In genomic region chr16:87490091-87490798, GRCh38 we compare ENCODE assay signal across 8 cellular contexts. TPM values are rescaled to one million over a fixed set of nuclear protein-coding genes. Genes with fewer than 3 reads are reported as not detected.
DNase-seq lines count a peak whose midpoint lies in the region; ATAC-seq, FAIRE-seq and TF ChIP-seq lines count a peak whose summit lies in the region.

No MANE protein-coding gene starts in this region.

- H3K4me3 ChIP-seq in A549 (no peak overlapping the region), HUES64 (ENCODE audit: low read length) (peak overlapping the region; percentile 63)
- H3K4me3 ChIP-seq in naive thymus-derived CD4-positive, alpha-beta T cell (ENCODE audit: low read length): peak overlapping the region; percentile 56

- ATAC-seq in A549 (no peak), GM19324 (IDR thresholded peaks at IDR 0.05; ENCODE audit: low FRiP score, unreplicated experiment) (no peak), HG02885 (IDR thresholded peaks at IDR 0.05; ENCODE audit: poor library complexity, unreplicated experiment) (no peak)
- peak; percentile 30 for ATAC-seq in naive thymus-derived CD4-positive, alpha-beta T cell

- H3K27ac ChIP-seq in A549 (no peak overlapping the region), HUES64 (ENCODE audit: low read depth, low read length) (no peak overlapping the region)
- peak overlapping the region; percentile 66 for H3K27ac ChIP-seq in naive thymus-derived CD4-positive, alpha-beta T cell (ENCODE audit: low read depth, low read length)

- no peak for FAIRE-seq in A549 (lab: Jason Lieb, UNC)

- H3K4me2 ChIP-seq in A549: peak overlapping the region; percentile 83

- TF ChIP-seq POLR2A in A549 (IDR thresholded peaks at IDR 0.05; ENCODE audit: low read length): no peak

- peaks cover 2% of the 10 kb centered on the region for H3K36me3 Mint-ChIP-seq in chondrocyte (ENCODE audit: low read depth)
- peaks cover 0 to 4% (median 4%) of the 10 kb centered on the region in 5 donors for H3K36me3 Mint-ChIP-seq in naive thymus-derived CD4-positive, alpha-beta T cell

- 85% methylated on average over 17 of the region's 17 CpGs for whole genome bisulfite sequencing in A549 (ENCODE audit: missing lambda C conversion rate)
- whole genome bisulfite sequencing in HUES64: 60% methylated on average over 17 of the region's 17 CpGs

- TF ChIP-seq CTCF in A549 (IDR thresholded peaks at IDR 0.05): no peak
- no peak for TF ChIP-seq CTCF in chondrocyte (IDR thresholded peaks at IDR 0.05)

- H3K27ac Mint-ChIP-seq in chondrocyte (ENCODE audit: unreplicated experiment): peak overlapping the region; percentile 1
- H3K27ac Mint-ChIP-seq in naive thymus-derived CD4-positive, alpha-beta T cell: peak overlapping the region; percentile 1 to 94 (median 84)

- peaks cover 64% of the 10 kb centered on the region for H3K4me1 Mint-ChIP-seq in chondrocyte (ENCODE audit: low read depth)
- H3K4me1 Mint-ChIP-seq in naive thymus-derived CD4-positive, alpha-beta T cell: peaks cover 47 to 71% (median 60%) of the 10 kb centered on the region in 7 donors

- POLR2A ChIA-PET in A549 (lab: Yijun Ruan, JAX): no interaction called here
- POLR2A ChIA-PET in naive thymus-derived CD4-positive, alpha-beta T cell (lab: Charles Lee): interaction anchor here (1.1 to 2.3 kb wide), 4 partner anchors 26 to 106 kb away, joined by 3 to 8 read pairs (median 4); partner anchors contain the start of gene FBXO31

- TF ChIP-seq EP300 in A549 (IDR thresholded peaks at IDR 0.05): no peak

- no peaks in the 10 kb centered on the region for H3K9me3 ChIP-seq in A549
- H3K9me3 ChIP-seq in HUES64 (ENCODE audit: insufficient read depth, low read depth, low read length): no peaks in the 10 kb centered on the region
- H3K9me3 ChIP-seq in naive thymus-derived CD4-positive, alpha-beta T cell (ENCODE audit: control insufficient read depth in 2 of 3, low read length in 3 of 3): no peaks in the 10 kb centered on the region

- H3K27me3 Mint-ChIP-seq in chondrocyte (ENCODE audit: low read depth): no peaks in the 10 kb centered on the region
- peaks cover 0 to 43% (median 0%) of the 10 kb centered on the region in 5 donors for H3K27me3 Mint-ChIP-seq in naive thymus-derived CD4-positive, alpha-beta T cell

- H3K27me3 ChIP-seq in HUES64 (ENCODE audit: insufficient read depth, low read length): peaks cover 11% of the 10 kb centered on the region
- no peaks in the 10 kb centered on the region for H3K27me3 ChIP-seq in naive thymus-derived CD4-positive, alpha-beta T cell (ENCODE audit: control insufficient read depth in 2 of 2, insufficient read depth in 2 of 2, low read length in 2 of 2)

- CTCF ChIA-PET in A549 (lab: Yijun Ruan, JAX): interaction anchor here (2.2 kb wide), 1 partner anchor 146 kb away, joined by 8 read pairs; no protein-coding TSS in a partner anchor
- CTCF ChIA-PET in naive thymus-derived CD4-positive, alpha-beta T cell (lab: Charles Lee): interaction anchor here (0.7 to 0.8 kb wide), 2 partner anchors 10 to 184 kb away, joined by 3 read pairs; no protein-coding TSS in a partner anchor

- H3K4me1 ChIP-seq in A549 (peaks cover 30% of the 10 kb centered on the region), HUES64 (ENCODE audit: insufficient read depth, low read length) (peaks cover 20% of the 10 kb centered on the region)
- H3K4me1 ChIP-seq in naive thymus-derived CD4-positive, alpha-beta T cell (ENCODE audit: control insufficient read depth in 2 of 2, insufficient read depth in 2 of 2, low read length in 2 of 2): peaks cover 24 to 41% of the 10 kb centered on the region in 2 donors

- H3K36me3 ChIP-seq in HUES64 (ENCODE audit: insufficient read depth, low read length): no peaks in the 10 kb centered on the region
- no peaks in the 10 kb centered on the region for H3K36me3 ChIP-seq in naive thymus-derived CD4-positive, alpha-beta T cell (ENCODE audit: control insufficient read depth in 2 of 3, insufficient read depth in 3 of 3, low read length in 3 of 3)

- H3K9me3 Mint-ChIP-seq in chondrocyte (ENCODE audit: low read depth): no peaks in the 10 kb centered on the region
- H3K9me3 Mint-ChIP-seq in naive thymus-derived CD4-positive, alpha-beta T cell: no peaks in the 10 kb centered on the region

- H3K4me3 Mint-ChIP-seq in chondrocyte (ENCODE audit: unreplicated experiment): peak overlapping the region; percentile 72
- peak overlapping the region; percentile 75 to 95 (median 86) for H3K4me3 Mint-ChIP-seq in naive thymus-derived CD4-positive, alpha-beta T cell

- no peak for TF ChIP-seq RAD21 in A549 (conservative IDR thresholded peaks at IDR 0.05 in 1 of 2, IDR thresholded peaks at IDR 0.05 in 1 of 2)

- DNase-seq in A549 (ENCODE audit: low read depth in 1 of 2, low spot score in 1 of 2) (no peak), chondrocyte (ENCODE audit: low spot score) (no peak), DMS114 treated with DMSO at 0.1 percent for 48 hours (lab: John Stamatoyannopoulos, UW; ENCODE audit: unreplicated experiment) (no peak)
- peak in 7 of 9 donors; percentile 37 to 83 (median 76) for DNase-seq in naive thymus-derived CD4-positive, alpha-beta T cell
- DNase-seq in effector CD8-positive, alpha-beta T cell (lab: John Stamatoyannopoulos, UW): no peak

- intact Hi-C loops in naive thymus-derived CD4-positive, alpha-beta T cell (cut with micrococcal nuclease): loop anchor here (1.0 to 10.0 kb wide), 3 partner anchors 25 to 375 kb away; partner anchors contain the start of gene SLC7A5 (in 1 of the 2)

- no peak overlapping the region for H3K9ac ChIP-seq in HUES64 (ENCODE audit: low read depth, low read length)

TF ChIP-seq in A549, 52 proteins besides CTCF, POLR2A, EP300 and RAD21:
- TF ChIP-seq CHD4 (IDR thresholded peaks at IDR 0.05; ENCODE audit: borderline replicate concordance): no peak
- TF ChIP-seq USF2 (IDR thresholded peaks at IDR 0.05): no peak
TF ChIP-seq in A549: peak in this region for 0.

RNA-seq across cellular contexts. Expression of gene ZCCHC14, which starts 2.6 kb away (rescaled TPM):
- 3.8 and 5.5 TPM in 2 replicates for polyA plus RNA-seq in A549 (2011; rRNA removed)
- polyA plus RNA-seq in A549 (2012; cell fraction: cytosol; rRNA removed): 3.8 and 5.3 TPM in 2 replicates
- 10.8 and 15.5 TPM in 2 replicates for polyA plus RNA-seq in A549 (2012; cell fraction: nucleus; rRNA removed)
- polyA plus RNA-seq in A549 (2017; fragmentation: RNase III; extraction: RNeasy Plus Mini Kit Qiagen cat#74134 plus additional on column Dnase treatment): 6.1 to 7.3 TPM (median 6.5 TPM) in 3 replicates
- polyA minus RNA-seq in A549 (2011; rRNA and poly(A)+ RNA removed): 7.2 and 8.0 TPM in 2 replicates
- polyA plus RNA-seq in HUES64 (2013, experiment 1 of 2): 16.3 TPM
- polyA plus RNA-seq in HUES64 (2013, experiment 2 of 2): 19.3 TPM
- total RNA-seq in chondrocyte: 28.0 to 29.6 TPM (median 29.6 TPM) in 3 replicates
- total RNA-seq in naive thymus-derived CD4-positive, alpha-beta T cell: 10 to 100 TPM in 4 of 5 experiments, 1 to 10 TPM in 1; 8.3 to 34.2 (median 23.5) TPM
- polyA plus RNA-seq in naive thymus-derived CD4-positive, alpha-beta T cell: under 1 TPM; 0.64 to 0.84 TPM

Comparison
In these comparisons a context has a peak if more than half of its experiments do, and no peak if none do; other contexts are left out.
1. DNase-seq: peak in naive thymus-derived CD4-positive, alpha-beta T cell (7 of 9); none in A549 (0 of 2), chondrocyte (single experiment), DMS114 treated with DMSO at 0.1 percent for 48 hours (single experiment) and effector CD8-positive, alpha-beta T cell (single experiment).